ENCODE assay signal across 8 cellular contexts in the genomic region with DNA sequence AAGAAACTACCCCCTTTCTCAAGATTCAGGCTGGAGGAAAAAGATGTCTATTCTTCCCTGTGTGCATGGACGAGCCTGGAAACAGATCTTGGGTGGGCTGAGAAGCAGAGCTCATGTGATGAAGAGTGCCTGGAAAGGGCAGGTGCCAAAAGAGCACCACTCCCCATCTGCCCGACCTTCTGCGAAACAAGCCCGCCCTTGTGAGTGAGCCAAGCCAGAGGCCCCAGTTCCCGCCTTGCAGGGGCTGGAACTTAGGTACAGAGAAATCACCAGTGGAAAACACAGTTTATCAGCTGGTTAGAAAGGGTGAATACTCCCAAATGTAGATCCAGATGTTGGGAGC. TPM values are rescaled to one million over a fixed set of nuclear protein-coding genes. Genes with fewer than 3 reads are reported as not detected.
DNase-seq lines count a peak whose midpoint lies in the region; ATAC-seq, FAIRE-seq and TF ChIP-seq lines count a peak whose summit lies in the region.

No MANE protein-coding gene starts in this region.

- POLR2A ChIA-PET in endothelial cell of umbilical vein (lab: Charles Lee): interaction anchor here (1.3 to 1.6 kb wide), 2 partner anchors 9 to 52 kb away, joined by 3 to 5 read pairs; no protein-coding TSS in a partner anchor

- H3K4me1 ChIP-seq in DND-41 (ENCODE audit: insufficient read depth, low read length): peaks cover 48% of the 10 kb centered on the region
- H3K4me1 ChIP-seq in Peyer's patch: peaks cover 0 to 57% (median 2%) of the 10 kb centered on the region in 4 donors
- peaks cover 54% of the 10 kb centered on the region for H3K4me1 ChIP-seq in endothelial cell of umbilical vein (ENCODE audit: control insufficient read depth, extremely low read depth, insufficient read depth, low read length)
- H3K4me1 ChIP-seq in neuron (ENCODE audit: insufficient read depth, low read length): peaks cover 57% of the 10 kb centered on the region

- H3K9me3 ChIP-seq in DND-41 (ENCODE audit: insufficient read depth, low read length, severe bottlenecking) (no peaks in the 10 kb centered on the region), Peyer's patch (no peaks in the 10 kb centered on the region), endothelial cell of umbilical vein (replicated peaks; ENCODE audit: control insufficient read depth, insufficient read depth, low read length) (no peaks in the 10 kb centered on the region), neuron (ENCODE audit: low read length) (no peaks in the 10 kb centered on the region)

- CTCF ChIA-PET in endothelial cell of umbilical vein (lab: Charles Lee): interaction anchor here (0.7 to 2.2 kb wide), 6 partner anchors 9 to 124 kb away, joined by 3 to 7 read pairs (median 3); partner anchors contain the start of gene A3GALT2

- peaks cover 51% of the 10 kb centered on the region for H4K20me1 ChIP-seq in DND-41 (ENCODE audit: insufficient read depth, low read length)
- H4K20me1 ChIP-seq in endothelial cell of umbilical vein (replicated peaks; ENCODE audit: control insufficient read depth, extremely low read depth, insufficient read depth, low read length): peaks cover 2% of the 10 kb centered on the region

- H3K9ac ChIP-seq in DND-41 (ENCODE audit: low read depth, low read length) (peak overlapping the region; percentile 82), endothelial cell of umbilical vein (replicated peaks; ENCODE audit: extremely low read depth, insufficient read depth, low read length) (peak overlapping the region; percentile 84)

- H3K79me2 ChIP-seq in DND-41 (ENCODE audit: insufficient read depth, low read length) (peaks cover 69% of the 10 kb centered on the region), endothelial cell of umbilical vein (ENCODE audit: control insufficient read depth, insufficient read depth, low read length) (peaks cover 65% of the 10 kb centered on the region)

- FAIRE-seq in endothelial cell of umbilical vein (lab: Jason Lieb, UNC): peak; percentile 50

- H3K27me3 ChIP-seq in DND-41 (ENCODE audit: insufficient read depth, low read length, poor library complexity): no peaks in the 10 kb centered on the region
- no peaks in the 10 kb centered on the region for H3K27me3 ChIP-seq in Peyer's patch
- no peaks in the 10 kb centered on the region for H3K27me3 ChIP-seq in endothelial cell of umbilical vein (ENCODE audit: control insufficient read depth in 2 of 2, insufficient read depth in 2 of 2, low read length in 2 of 2)
- H3K27me3 ChIP-seq in neuron (ENCODE audit: insufficient read depth, low read length): no peaks in the 10 kb centered on the region

- no TSS peak for BruUV-seq in endothelial cell of umbilical vein (replicated peaks; lab: Mats Ljungman, UMichigan)

- TF ChIP-seq POLR2A in Peyer's patch (IDR thresholded peaks at IDR 0.05) (no peak), endothelial cell of umbilical vein (IDR thresholded peaks at IDR 0.05; ENCODE audit: low read depth, low read length) (no peak)

- DNase-seq in DND-41 (peak; percentile 18), Peyer's patch (peak in 1 of 3 donors; percentile 61), endothelial cell of umbilical vein (ENCODE audit: low read depth, low spot score) (peak; percentile 48), GM20000 (ENCODE audit: low spot score) (no peak)

- H3K4me2 ChIP-seq in DND-41 (ENCODE audit: insufficient read depth, low read length): peak overlapping the region; percentile 97
- peak overlapping the region; percentile 94 for H3K4me2 ChIP-seq in endothelial cell of umbilical vein (ENCODE audit: insufficient read depth, low read length)

- dilution Hi-C loops in endothelial cell of umbilical vein (cut with MboI; ENCODE audit: extremely low pct_ligation_motif_present, low sequenced_read_pairs): no loop called here

- intact Hi-C loops in endothelial cell of umbilical vein (cut with micrococcal nuclease): loop anchor here (1.0 kb wide), 1 partner anchor 125 kb away; the partner anchor contains the start of gene ZSCAN20

- TF ChIP-seq CTCF in DND-41 (IDR thresholded peaks at IDR 0.05; ENCODE audit: borderline replicate concordance, extremely low read depth, low read length, poor library complexity, severe bottlenecking) (no peak), Peyer's patch (IDR thresholded peaks at IDR 0.05) (no peak), endothelial cell of umbilical vein (IDR thresholded peaks at IDR 0.05; ENCODE audit: extremely low read depth in 1 of 2, insufficient read depth in 1 of 2, low read depth in 1 of 2, low read length in 2 of 2) (no peak), GM20000 (IDR thresholded peaks at IDR 0.05; ENCODE audit: extremely low read depth, missing control alignments) (no peak)

- ATAC-seq in DND-41 (ENCODE audit: insufficient read depth, low read depth): no peak
- no peak for ATAC-seq in GM19328 (IDR thresholded peaks at IDR 0.05; ENCODE audit: unreplicated experiment)
- ATAC-seq in HG03469 (IDR thresholded peaks at IDR 0.05; ENCODE audit: unreplicated experiment): no peak
- ATAC-seq in GM21447 (IDR thresholded peaks at IDR 0.05; ENCODE audit: unreplicated experiment): no peak

- H3K4me3 ChIP-seq in DND-41 (ENCODE audit: low read depth in 1 of 2, low read length in 2 of 2) (peak overlapping the region in 1 of 2 experiments; percentile 65; a peak in 2 of 4 replicates), Peyer's patch (peak overlapping the region in 3 of 4 donors; percentile 79 to 99 (median 98)), endothelial cell of umbilical vein (replicated peaks in 1 of 3; ENCODE audit: insufficient read depth in 1 of 3, low read depth in 1 of 3, low read length in 3 of 3) (peak overlapping the region; percentile 3 to 95 (median 74)), neuron (ENCODE audit: low read length) (peak overlapping the region; percentile 85)

- H3K9me1 ChIP-seq in endothelial cell of umbilical vein (replicated peaks; ENCODE audit: control insufficient read depth, extremely low read depth, insufficient read depth, low read length): no peaks in the 10 kb centered on the region

- H2AFZ ChIP-seq in DND-41 (ENCODE audit: low read depth, low read length): no peak overlapping the region
- no peak overlapping the region for H2AFZ ChIP-seq in endothelial cell of umbilical vein (ENCODE audit: low read depth, low read length)
- no peak overlapping the region for H2AFZ ChIP-seq in neuron (ENCODE audit: low read depth, low read length)

- H3K36me3 ChIP-seq in DND-41 (ENCODE audit: insufficient read depth, low read length): peaks cover 37% of the 10 kb centered on the region
- no peaks in the 10 kb centered on the region for H3K36me3 ChIP-seq in Peyer's patch
- no peaks in the 10 kb centered on the region for H3K36me3 ChIP-seq in endothelial cell of umbilical vein (ENCODE audit: control insufficient read depth in 2 of 2, extremely low read depth in 1 of 2, insufficient read depth in 2 of 2, low read length in 2 of 2)
- peaks cover 29% of the 10 kb centered on the region for H3K36me3 ChIP-seq in neuron (ENCODE audit: insufficient read depth, low read length)

- H3K27ac ChIP-seq in DND-41 (ENCODE audit: low read length): peak overlapping the region; percentile 75
- peak overlapping the region; percentile 84 to 100 (median 94) for H3K27ac ChIP-seq in Peyer's patch
- peak overlapping the region; percentile 94 for H3K27ac ChIP-seq in endothelial cell of umbilical vein (ENCODE audit: insufficient read depth, low read depth, low read length)

TF ChIP-seq in endothelial cell of umbilical vein, 7 proteins besides CTCF, POLR2A, EP300 and RAD21:
- TF ChIP-seq MAX (IDR thresholded peaks at IDR 0.05; ENCODE audit: insufficient read depth, insufficient read length) (no peak), MYC (IDR thresholded peaks at IDR 0.05; ENCODE audit: low read depth, low read length) (no peak), FOS (IDR thresholded peaks at IDR 0.05; ENCODE audit: borderline replicate concordance, insufficient read depth, low read length) (no peak), JUN (IDR thresholded peaks at IDR 0.05; ENCODE audit: borderline replicate concordance, insufficient read depth, insufficient read length, low read depth) (no peak), GATA2 (IDR thresholded peaks at IDR 0.05; ENCODE audit: insufficient read depth, insufficient read length, low read depth, low read length) (no peak), EZH2 (IDR thresholded peaks at IDR 0.05; ENCODE audit: borderline replicate concordance, low read depth, low read length, severe bottlenecking) (no peak), POLR2AphosphoS5 (IDR thresholded peaks at IDR 0.05; ENCODE audit: insufficient read depth, low read depth, low read length) (no peak)

RNA-seq across cellular contexts. Expression of gene A3GALT2, which starts 26.7 kb away (rescaled TPM):
- total RNA-seq in Peyer's patch (not detected), endothelial cell of umbilical vein (not detected in 2 replicates)
- polyA plus RNA-seq in endothelial cell of umbilical vein: 0.11 TPM in 1 of 2 replicates, not detected in the other
- polyA plus RNA-seq in endothelial cell of umbilical vein (2011; cell fraction: cytosol; rRNA removed): not detected in 2 replicates
- polyA plus RNA-seq in endothelial cell of umbilical vein (2011; cell fraction: nucleus; rRNA removed): not detected in 2 replicates
- not detected in 2 replicates for polyA plus RNA-seq in endothelial cell of umbilical vein (2012)
- not detected in 2 replicates for polyA minus RNA-seq in endothelial cell of umbilical vein
- not detected for polyA minus RNA-seq in endothelial cell of umbilical vein (2011; cell fraction: cytosol; rRNA and poly(A)+ RNA removed)
- 0.43 TPM in 1 of 2 replicates, not detected in the other for polyA minus RNA-seq in endothelial cell of umbilical vein (2011; cell fraction: nucleus; rRNA and poly(A)+ RNA removed)
